ENCODE assay signal across 9 cellular contexts in the genomic region with DNA sequence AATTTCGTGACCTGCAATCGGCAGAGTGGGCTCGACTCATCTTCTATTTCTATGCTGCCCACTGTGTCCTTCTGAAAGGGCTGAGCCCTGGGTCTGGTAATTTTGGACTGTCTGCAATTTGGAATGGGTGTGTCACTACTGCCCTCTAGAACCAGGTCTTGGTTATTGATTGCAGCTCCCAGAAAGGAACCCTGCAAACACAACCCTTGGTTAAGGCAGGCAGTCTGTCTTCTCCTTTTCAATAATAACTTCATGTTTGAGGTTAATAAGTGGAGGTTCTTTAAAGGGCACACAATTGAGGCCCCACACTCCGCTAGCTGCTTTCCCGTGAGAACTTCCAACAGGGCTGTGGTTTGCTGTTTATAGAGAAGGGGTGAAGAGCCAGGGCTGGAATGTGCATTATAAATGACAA.
DNase-seq lines count a peak whose midpoint lies in the region; ATAC-seq, FAIRE-seq and TF ChIP-seq lines count a peak whose summit lies in the region.
"Had no signal": no experiment of that assay in that cellular context is flagged by ENCODE, and none has a peak within 500 bp of the region (broad histone marks: within the 10 kb centered on the region; RNA-seq: fewer than 3 reads in every experiment).

No MANE protein-coding gene starts in this region.

- TF ChIP-seq RAD21 in liver (IDR thresholded peaks at IDR 0.05): peak; percentile 55 to 58

- H3K4me1 Mint-ChIP-seq in activated naive CD4-positive, alpha-beta T cell treated with anti-CD3 and anti-CD28 coated beads, Interleukin-2, amount 10 ng/mL, durations not matched to agents 7 days and 5 days: peaks cover 7% of the 10 kb centered on the region
- no peaks in the 10 kb centered on the region for H3K4me1 Mint-ChIP-seq in activated naive CD4-positive, alpha-beta T cell treated with anti-CD3 and anti-CD28 coated beads for 36 hours (ENCODE audit: low read depth)

- H3K9ac ChIP-seq in liver (ENCODE audit: low read depth in 1 of 2, low read length in 2 of 2): peak overlapping the region in 1 of 2 donors; percentile 33

- H3K4me1 ChIP-seq in liver (ENCODE audit: control insufficient read depth in 4 of 4, insufficient read depth in 4 of 4, low read length in 3 of 4): peaks cover 13 to 51% (median 26%) of the 10 kb centered on the region in 4 donors

- H3K27me3 ChIP-seq in liver (ENCODE audit: control insufficient read depth in 4 of 4, insufficient read depth in 4 of 4, low read length in 3 of 4): no peaks in the 10 kb centered on the region

- no peak for DNase-seq in activated naive CD4-positive, alpha-beta T cell treated with anti-CD3 and anti-CD28 coated beads, Interleukin-2, amount 10 ng/mL, durations not matched to agents 7 days and 5 days
- no peak for DNase-seq in activated naive CD4-positive, alpha-beta T cell treated with anti-CD3 and anti-CD28 coated beads for 36 hours
- DNase-seq in SW480 (ENCODE audit: low spot score): peak; percentile 46
- DNase-seq in RCC 7860 (ENCODE audit: low spot score): no peak
- DNase-seq in activated CD4-positive, alpha-beta T cell treated with anti-CD3 and anti-CD28 coated beads for 48 hours: no peak
- DNase-seq in hypothalamus (lab: John Stamatoyannopoulos, UW): no peak

- H3K4me3 ChIP-seq in liver (ENCODE audit: low read depth in 1 of 3, low read length in 3 of 3): peak overlapping the region; percentile 25 to 40 (median 38)

- no peaks in the 10 kb centered on the region for H3K36me3 ChIP-seq in liver (ENCODE audit: control insufficient read depth in 4 of 4, insufficient read depth in 3 of 4, low read depth in 1 of 4, low read length in 3 of 4)

- peak overlapping the region; percentile 25 for H3K27ac Mint-ChIP-seq in activated naive CD4-positive, alpha-beta T cell treated with anti-CD3 and anti-CD28 coated beads, Interleukin-2, amount 10 ng/mL, durations not matched to agents 7 days and 5 days
- no peak overlapping the region for H3K27ac Mint-ChIP-seq in activated naive CD4-positive, alpha-beta T cell treated with anti-CD3 and anti-CD28 coated beads for 36 hours

- H3K9me3 Mint-ChIP-seq in activated naive CD4-positive, alpha-beta T cell treated with anti-CD3 and anti-CD28 coated beads, Interleukin-2, amount 10 ng/mL, durations not matched to agents 7 days and 5 days: no peaks in the 10 kb centered on the region
- no peaks in the 10 kb centered on the region for H3K9me3 Mint-ChIP-seq in activated naive CD4-positive, alpha-beta T cell treated with anti-CD3 and anti-CD28 coated beads for 36 hours

- no peak for TF ChIP-seq CTCF in liver (IDR thresholded peaks at IDR 0.05; ENCODE audit: low read depth, low read length, missing input control)

- H3K27me3 Mint-ChIP-seq in activated naive CD4-positive, alpha-beta T cell treated with anti-CD3 and anti-CD28 coated beads, Interleukin-2, amount 10 ng/mL, durations not matched to agents 7 days and 5 days: no peaks in the 10 kb centered on the region
- H3K27me3 Mint-ChIP-seq in activated naive CD4-positive, alpha-beta T cell treated with anti-CD3 and anti-CD28 coated beads for 36 hours (ENCODE audit: low read depth): no peaks in the 10 kb centered on the region

- CTCF ChIA-PET in activated naive CD4-positive, alpha-beta T cell treated with anti-CD3 and anti-CD28 coated beads, Interleukin-2, amount 10 ng/mL, durations not matched to agents 7 days and 5 days (lab: Charles Lee): interaction anchor here (0.9 to 3.0 kb wide), 5 partner anchors 25 to 164 kb away, joined by 3 to 17 read pairs (median 5); a partner anchor contains a TSS
- CTCF ChIA-PET in activated naive CD4-positive, alpha-beta T cell treated with anti-CD3 and anti-CD28 coated beads for 36 hours (lab: Charles Lee): no interaction called here

- H3K27ac ChIP-seq in liver (ENCODE audit: low read depth in 1 of 2, low read length in 2 of 2): peak overlapping the region; percentile 68 to 72

- WGBS in liver: 69% methylated on average over 5 of the region's 5 CpGs

- intact Hi-C loops in activated naive CD4-positive, alpha-beta T cell treated with anti-CD3 and anti-CD28 coated beads for 36 hours (cut with micrococcal nuclease): loop anchor here (1.0 kb wide), 1 partner anchor 81 kb away; no protein-coding TSS in a partner anchor

- H3K36me3 Mint-ChIP-seq in activated naive CD4-positive, alpha-beta T cell treated with anti-CD3 and anti-CD28 coated beads, Interleukin-2, amount 10 ng/mL, durations not matched to agents 7 days and 5 days: no peaks in the 10 kb centered on the region
- H3K36me3 Mint-ChIP-seq in activated naive CD4-positive, alpha-beta T cell treated with anti-CD3 and anti-CD28 coated beads for 36 hours (ENCODE audit: low read depth): no peaks in the 10 kb centered on the region
- H3K36me3 Mint-ChIP-seq: activated naive CD4-positive, alpha-beta T cell treated with anti-CD3 and anti-CD28 coated beads, Interleukin-2, amount 50 U/mL, for 72 hours had no signal

- H3K4me3 Mint-ChIP-seq in activated naive CD4-positive, alpha-beta T cell treated with anti-CD3 and anti-CD28 coated beads, Interleukin-2, amount 10 ng/mL, durations not matched to agents 7 days and 5 days: no peak overlapping the region
- H3K4me3 Mint-ChIP-seq in activated naive CD4-positive, alpha-beta T cell treated with anti-CD3 and anti-CD28 coated beads for 36 hours: no peak overlapping the region

- H3K9me3 ChIP-seq in liver (ENCODE audit: control insufficient read depth in 4 of 4, low read length in 3 of 4): no peaks in the 10 kb centered on the region

- FAIRE-seq in RCC 7860 (lab: Jason Lieb, UNC): no peak

- peak; percentile 40 for ATAC-seq in HG03103 (IDR thresholded peaks at IDR 0.05; ENCODE audit: low read depth, unreplicated experiment)

TF ChIP-seq in liver, 16 proteins besides CTCF, POLR2A, EP300 and RAD21:
- TF ChIP-seq NR2F2 (IDR thresholded peaks at IDR 0.05) (no peak), FOXA2 (IDR thresholded peaks at IDR 0.05) (no peak), HNF4A (conservative IDR thresholded peaks at IDR 0.05) (no peak), HNF4G (IDR thresholded peaks at IDR 0.05) (no peak), TAF1 (conservative IDR thresholded peaks at IDR 0.05) (no peak), GABPA (IDR thresholded peaks at IDR 0.05 in 1 of 2, conservative IDR thresholded peaks at IDR 0.05 in 1 of 2) (no peak), YY1 (IDR thresholded peaks at IDR 0.05) (no peak), SP1 (IDR thresholded peaks at IDR 0.05) (no peak), FOXA1 (IDR thresholded peaks at IDR 0.05) (no peak), EGR1 (IDR thresholded peaks at IDR 0.05; ENCODE audit: low read depth in 2 of 2) (no peak), JUND (IDR thresholded peaks at IDR 0.05) (no peak), RXRA (IDR thresholded peaks at IDR 0.05) (no peak)
- TF ChIP-seq, protein P1, sequence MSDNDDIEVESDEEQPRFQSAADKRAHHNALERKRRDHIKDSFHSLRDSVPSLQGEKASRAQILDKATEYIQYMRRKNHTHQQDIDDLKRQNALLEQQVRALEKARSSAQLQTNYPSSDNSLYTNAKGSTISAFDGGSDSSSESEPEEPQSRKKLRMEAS (IDR thresholded peaks at IDR 0.05): no peak
- TF ChIP-seq, protein P2, sequence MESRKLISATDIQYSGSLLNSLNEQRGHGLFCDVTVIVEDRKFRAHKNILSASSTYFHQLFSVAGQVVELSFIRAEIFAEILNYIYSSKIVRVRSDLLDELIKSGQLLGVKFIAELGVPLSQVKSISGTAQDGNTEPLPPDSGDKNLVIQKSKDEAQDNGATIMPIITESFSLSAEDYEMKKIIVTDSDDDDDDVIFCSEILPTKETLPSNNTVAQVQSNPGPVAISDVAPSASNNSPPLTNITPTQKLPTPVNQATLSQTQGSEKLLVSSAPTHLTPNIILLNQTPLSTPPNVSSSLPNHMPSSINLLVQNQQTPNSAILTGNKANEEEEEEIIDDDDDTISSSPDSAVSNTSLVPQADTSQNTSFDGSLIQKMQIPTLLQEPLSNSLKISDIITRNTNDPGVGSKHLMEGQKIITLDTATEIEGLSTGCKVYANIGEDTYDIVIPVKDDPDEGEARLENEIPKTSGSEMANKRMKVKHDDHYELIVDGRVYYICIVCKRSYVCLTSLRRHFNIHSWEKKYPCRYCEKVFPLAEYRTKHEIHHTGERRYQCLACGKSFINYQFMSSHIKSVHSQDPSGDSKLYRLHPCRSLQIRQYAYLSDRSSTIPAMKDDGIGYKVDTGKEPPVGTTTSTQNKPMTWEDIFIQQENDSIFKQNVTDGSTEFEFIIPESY (IDR thresholded peaks at IDR 0.05): no peak
- TF ChIP-seq, protein P3, sequence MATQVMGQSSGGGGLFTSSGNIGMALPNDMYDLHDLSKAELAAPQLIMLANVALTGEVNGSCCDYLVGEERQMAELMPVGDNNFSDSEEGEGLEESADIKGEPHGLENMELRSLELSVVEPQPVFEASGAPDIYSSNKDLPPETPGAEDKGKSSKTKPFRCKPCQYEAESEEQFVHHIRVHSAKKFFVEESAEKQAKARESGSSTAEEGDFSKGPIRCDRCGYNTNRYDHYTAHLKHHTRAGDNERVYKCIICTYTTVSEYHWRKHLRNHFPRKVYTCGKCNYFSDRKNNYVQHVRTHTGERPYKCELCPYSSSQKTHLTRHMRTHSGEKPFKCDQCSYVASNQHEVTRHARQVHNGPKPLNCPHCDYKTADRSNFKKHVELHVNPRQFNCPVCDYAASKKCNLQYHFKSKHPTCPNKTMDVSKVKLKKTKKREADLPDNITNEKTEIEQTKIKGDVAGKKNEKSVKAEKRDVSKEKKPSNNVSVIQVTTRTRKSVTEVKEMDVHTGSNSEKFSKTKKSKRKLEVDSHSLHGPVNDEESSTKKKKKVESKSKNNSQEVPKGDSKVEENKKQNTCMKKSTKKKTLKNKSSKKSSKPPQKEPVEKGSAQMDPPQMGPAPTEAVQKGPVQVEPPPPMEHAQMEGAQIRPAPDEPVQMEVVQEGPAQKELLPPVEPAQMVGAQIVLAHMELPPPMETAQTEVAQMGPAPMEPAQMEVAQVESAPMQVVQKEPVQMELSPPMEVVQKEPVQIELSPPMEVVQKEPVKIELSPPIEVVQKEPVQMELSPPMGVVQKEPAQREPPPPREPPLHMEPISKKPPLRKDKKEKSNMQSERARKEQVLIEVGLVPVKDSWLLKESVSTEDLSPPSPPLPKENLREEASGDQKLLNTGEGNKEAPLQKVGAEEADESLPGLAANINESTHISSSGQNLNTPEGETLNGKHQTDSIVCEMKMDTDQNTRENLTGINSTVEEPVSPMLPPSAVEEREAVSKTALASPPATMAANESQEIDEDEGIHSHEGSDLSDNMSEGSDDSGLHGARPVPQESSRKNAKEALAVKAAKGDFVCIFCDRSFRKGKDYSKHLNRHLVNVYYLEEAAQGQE (IDR thresholded peaks at IDR 0.05): no peak
- TF ChIP-seq, protein P4, sequence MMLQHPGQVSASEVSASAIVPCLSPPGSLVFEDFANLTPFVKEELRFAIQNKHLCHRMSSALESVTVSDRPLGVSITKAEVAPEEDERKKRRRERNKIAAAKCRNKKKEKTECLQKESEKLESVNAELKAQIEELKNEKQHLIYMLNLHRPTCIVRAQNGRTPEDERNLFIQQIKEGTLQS (IDR thresholded peaks at IDR 0.05): no peak
